1 cellular context compared by ENCODE assay signal in genomic region chr4:172543249-172543648, GRCh38.
TF ChIP-seq lines count a peak whose summit lies in the region.

No MANE protein-coding gene starts in this region.

TF ChIP-seq in H1, 55 proteins besides CTCF, POLR2A, EP300 and RAD21:
- TF ChIP-seq CTBP2 (IDR thresholded peaks at IDR 0.05; ENCODE audit: borderline replicate concordance, insufficient read depth, insufficient read length, low read length), result no peak
- TF ChIP-seq POU5F1 (IDR thresholded peaks at IDR 0.05; ENCODE audit: low read depth, low read length), result no peak
- TF ChIP-seq RXRA (IDR thresholded peaks at IDR 0.05; ENCODE audit: insufficient read depth, low read depth, low read length), result no peak
- no peak for TF ChIP-seq NANOG (IDR thresholded peaks at IDR 0.05; ENCODE audit: insufficient read depth, low read depth, low read length, poor library complexity, severe bottlenecking)
- no peak for TF ChIP-seq RBBP5 (IDR thresholded peaks at IDR 0.05; ENCODE audit: borderline replicate concordance, low read depth, low read length)
- TF ChIP-seq, protein P1, sequence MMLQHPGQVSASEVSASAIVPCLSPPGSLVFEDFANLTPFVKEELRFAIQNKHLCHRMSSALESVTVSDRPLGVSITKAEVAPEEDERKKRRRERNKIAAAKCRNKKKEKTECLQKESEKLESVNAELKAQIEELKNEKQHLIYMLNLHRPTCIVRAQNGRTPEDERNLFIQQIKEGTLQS (IDR thresholded peaks at IDR 0.05; ENCODE audit: insufficient read depth, low read depth, low read length), result no peak
- no peak for TF ChIP-seq YY1 (IDR thresholded peaks at IDR 0.05; ENCODE audit: low read depth, low read length)
- no peak for TF ChIP-seq TEAD4 (IDR thresholded peaks at IDR 0.05; ENCODE audit: low read depth, low read length)
- no peak for TF ChIP-seq SAP30 (IDR thresholded peaks at IDR 0.05; ENCODE audit: insufficient read depth, insufficient replicate concordance, low read length)
- no peak for TF ChIP-seq BACH1 (IDR thresholded peaks at IDR 0.05; ENCODE audit: low read length)
- TF ChIP-seq KDM5A (IDR thresholded peaks at IDR 0.05; ENCODE audit: low read length), result no peak
- no peak for TF ChIP-seq TBP (IDR thresholded peaks at IDR 0.05; ENCODE audit: low read depth, low read length)
